Comparison of ENCODE assay signal across 18 cellular contexts in genomic region chr1:3575953-3576352, GRCh38. TPM values are rescaled to one million over a fixed set of nuclear protein-coding genes. Genes with fewer than 3 reads are reported as not detected.
DNase-seq lines count a peak whose midpoint lies in the region; ATAC-seq and TF ChIP-seq lines count a peak whose summit lies in the region.
"Had no signal": no experiment of that assay in that cellular context is flagged by ENCODE, and none has a peak within 500 bp of the region (broad histone marks: within the 10 kb centered on the region; RNA-seq: fewer than 3 reads in every experiment).

No MANE protein-coding gene starts in this region.

- no peak overlapping the region for H2AK5ac ChIP-seq in mesenchymal stem cell (ENCODE audit: low read length, severe bottlenecking)

- no peak for TF ChIP-seq CTCF in neural crest cell (conservative IDR thresholded peaks at IDR 0.05)
- no peak for TF ChIP-seq CTCF in natural killer cell (IDR thresholded peaks at IDR 0.05)

- peaks cover 99% of the 10 kb centered on the region for H4K20me1 ChIP-seq in BLaER1
- peaks cover 0 to 94% (median 55%) of the 10 kb centered on the region in 11 experiments; a peak in 16 of 22 replicates for H4K20me1 ChIP-seq in BLaER1 treated with 17β-estradiol and CSF1 and Interleukin-3, amounts not matched to agents 10 nM and 100 nM

- no peak overlapping the region for H3K4me3 ChIP-seq in BLaER1
- H3K4me3 ChIP-seq in BLaER1 treated with 17β-estradiol and CSF1 and Interleukin-3, amounts not matched to agents 10 nM and 100 nM: no peak overlapping the region
- H3K4me3 ChIP-seq in NT2/D1 (ENCODE audit: insufficient read length, low read depth): no peak overlapping the region
- H3K4me3 ChIP-seq in mesenchymal stem cell (ENCODE audit: insufficient read depth in 1 of 2, low read depth in 1 of 2, low read length in 2 of 2): no peak overlapping the region
- H3K4me3 ChIP-seq: GM12878, GM23248 had no signal

- DNase-seq in NT2/D1 (ENCODE audit: low read depth, low spot score): no peak
- no peak for DNase-seq in neural crest cell (ENCODE audit: low read depth, low spot score)
- no peak for DNase-seq in natural killer cell
- DNase-seq in mesenchymal stem cell: no peak
- DNase-seq in activated T-cell treated with anti-CD3 and anti-CD28 coated beads, Interleukin-2, amount 50 U/mL, for 48 hours: no peak
- DNase-seq: ACHN; BE2C; CD4-positive, alpha-beta memory T cell; DMS53; DND-41; EL; GM23248; H7 had no signal

- H3K18ac ChIP-seq in mesenchymal stem cell (ENCODE audit: low read depth in 1 of 2, low read length in 2 of 2): no peak overlapping the region

- H4K91ac ChIP-seq in mesenchymal stem cell (ENCODE audit: low read length): no peak overlapping the region

- H3K4me3 Mint-ChIP-seq in neural crest cell (no peak overlapping the region), natural killer cell (no peak overlapping the region)
- H3K4me3 Mint-ChIP-seq: CD14-positive monocyte; CD4-positive, alpha-beta memory T cell had no signal

- no peak overlapping the region for H3K9ac ChIP-seq in BLaER1
- H3K9ac ChIP-seq in BLaER1 treated with 17β-estradiol and CSF1 and Interleukin-3, amounts not matched to agents 10 nM and 100 nM: no peak overlapping the region
- H3K9ac ChIP-seq in NT2/D1 (ENCODE audit: insufficient read length, low read depth): peak overlapping the region; percentile 4
- H3K9ac ChIP-seq in mesenchymal stem cell (ENCODE audit: low read length): no peak overlapping the region
- H3K9ac ChIP-seq: GM23248 had no signal

- peaks cover 18% of the 10 kb centered on the region for H3K9me3 ChIP-seq in BLaER1
- peaks cover 9 to 24% (median 14%) of the 10 kb centered on the region in 11 experiments; a peak in 21 of 22 replicates for H3K9me3 ChIP-seq in BLaER1 treated with 17β-estradiol and CSF1 and Interleukin-3, amounts not matched to agents 10 nM and 100 nM (replicated peaks in 1 of 11)
- no peaks in the 10 kb centered on the region for H3K9me3 ChIP-seq in NT2/D1 (ENCODE audit: insufficient read depth, low read length)
- H3K9me3 ChIP-seq in mesenchymal stem cell (ENCODE audit: control insufficient read depth, low read length): no peaks in the 10 kb centered on the region
- H3K9me3 ChIP-seq: BE2C had no signal

- H3K9me3 Mint-ChIP-seq in neural crest cell (no peaks in the 10 kb centered on the region), natural killer cell (no peaks in the 10 kb centered on the region)

- no peaks in the 10 kb centered on the region for H3K36me3 Mint-ChIP-seq in neural crest cell (ENCODE audit: low read depth)
- H3K36me3 Mint-ChIP-seq in natural killer cell: no peaks in the 10 kb centered on the region
- H3K36me3 Mint-ChIP-seq: CD14-positive monocyte; CD4-positive, alpha-beta memory T cell had no signal

- H3K4ac ChIP-seq in mesenchymal stem cell (ENCODE audit: low read depth in 1 of 2, low read length in 2 of 2): no peak overlapping the region

- ATAC-seq in GM21717 (IDR thresholded peaks at IDR 0.05; ENCODE audit: unreplicated experiment) (no peak), natural killer cell (no peak)
- ATAC-seq: GM12878 had no signal

- no peak overlapping the region for H2BK5ac ChIP-seq in mesenchymal stem cell (ENCODE audit: low read depth, low read length, poor library complexity, severe bottlenecking)

- H2AFZ ChIP-seq in mesenchymal stem cell (ENCODE audit: low read depth, low read length): no peak overlapping the region
- H2AFZ ChIP-seq: GM23248 had no signal

- H3K79me1 ChIP-seq in mesenchymal stem cell (replicated peaks; ENCODE audit: low read length, poor library complexity, severe bottlenecking): no peaks in the 10 kb centered on the region

- no peak overlapping the region for H2BK12ac ChIP-seq in mesenchymal stem cell (ENCODE audit: low read length in 2 of 2)

- H3K4me1 ChIP-seq in BLaER1 (peaks cover 71% of the 10 kb centered on the region), NT2/D1 (ENCODE audit: insufficient read depth, insufficient read length) (no peaks in the 10 kb centered on the region), mesenchymal stem cell (ENCODE audit: control insufficient read depth, insufficient read depth, low read depth, low read length) (peaks cover 1% of the 10 kb centered on the region)
- H3K4me1 ChIP-seq in BLaER1 treated with 17β-estradiol and CSF1 and Interleukin-3, amounts not matched to agents 10 nM and 100 nM: peaks cover 41 to 70% (median 61%) of the 10 kb centered on the region in 10 experiments

- H3K27ac ChIP-seq in BLaER1: no peak overlapping the region
- no peak overlapping the region for H3K27ac ChIP-seq in BLaER1 treated with 17β-estradiol and CSF1 and Interleukin-3, amounts not matched to agents 10 nM and 100 nM
- H3K27ac ChIP-seq in mesenchymal stem cell (ENCODE audit: low read length, poor library complexity, severe bottlenecking): no peak overlapping the region
- H3K27ac ChIP-seq: GM23248 had no signal

- no peaks in the 10 kb centered on the region for H3K4me1 Mint-ChIP-seq in neural crest cell
- no peaks in the 10 kb centered on the region for H3K4me1 Mint-ChIP-seq in natural killer cell
- H3K4me1 Mint-ChIP-seq: CD14-positive monocyte; CD4-positive, alpha-beta memory T cell had no signal

- H3K14ac ChIP-seq in mesenchymal stem cell (ENCODE audit: low read length in 2 of 2): no peak overlapping the region

- H3K27me3 Mint-ChIP-seq in neural crest cell (ENCODE audit: low read depth) (no peaks in the 10 kb centered on the region), natural killer cell (ENCODE audit: low read depth in 2 of 2) (no peaks in the 10 kb centered on the region)
- H3K27me3 Mint-ChIP-seq: CD4-positive, alpha-beta memory T cell had no signal

- no peak overlapping the region for H2BK120ac ChIP-seq in mesenchymal stem cell (ENCODE audit: low read depth, low read length)

- H3K36me3 ChIP-seq in BLaER1: peaks cover 55% of the 10 kb centered on the region
- peaks cover 0 to 61% (median 38%) of the 10 kb centered on the region in 11 experiments; a peak in 16 of 22 replicates for H3K36me3 ChIP-seq in BLaER1 treated with 17β-estradiol and CSF1 and Interleukin-3, amounts not matched to agents 10 nM and 100 nM
- no peaks in the 10 kb centered on the region for H3K36me3 ChIP-seq in NT2/D1 (ENCODE audit: insufficient read depth, insufficient read length, low read length)
- no peaks in the 10 kb centered on the region for H3K36me3 ChIP-seq in mesenchymal stem cell (ENCODE audit: control insufficient read depth in 1 of 2, insufficient read depth in 2 of 2, low read depth in 1 of 2, low read length in 2 of 2)
- H3K36me3 ChIP-seq: BE2C had no signal

- no peak overlapping the region for H4K8ac ChIP-seq in mesenchymal stem cell (ENCODE audit: low read length)

- no peak overlapping the region for H3K23ac ChIP-seq in mesenchymal stem cell (ENCODE audit: low read length in 2 of 2)

- 93% methylated on average over 15 of the region's 18 CpGs for WGBS in mesenchymal stem cell

- H3K27ac Mint-ChIP-seq in neural crest cell (ENCODE audit: unreplicated experiment) (peak overlapping the region; percentile 81), natural killer cell (no peak overlapping the region)
- H3K27ac Mint-ChIP-seq: CD4-positive, alpha-beta memory T cell had no signal

- peak overlapping the region; percentile 95; the same call in 1 of the 2 replicates for H3K4me2 ChIP-seq in BLaER1
- peak overlapping the region in 8 of 11 experiments; percentile 95 to 100 (median 98); a peak in 16 of 22 replicates for H3K4me2 ChIP-seq in BLaER1 treated with 17β-estradiol and CSF1 and Interleukin-3, amounts not matched to agents 10 nM and 100 nM
- no peak overlapping the region for H3K4me2 ChIP-seq in mesenchymal stem cell (ENCODE audit: low read length, poor library complexity, severe bottlenecking)

- intact Hi-C loops in natural killer cell (cut with micrococcal nuclease): no loop called here

- peaks cover 16% of the 10 kb centered on the region for H3K27me3 ChIP-seq in BLaER1
- peaks cover 0 to 30% (median 20%) of the 10 kb centered on the region in 11 experiments; a peak in 19 of 22 replicates for H3K27me3 ChIP-seq in BLaER1 treated with 17β-estradiol and CSF1 and Interleukin-3, amounts not matched to agents 10 nM and 100 nM
- no peaks in the 10 kb centered on the region for H3K27me3 ChIP-seq in NT2/D1 (ENCODE audit: insufficient read depth, insufficient read length)
- H3K27me3 ChIP-seq in mesenchymal stem cell (ENCODE audit: control insufficient read depth in 1 of 2, insufficient read depth in 1 of 2, low read length in 2 of 2): peaks cover 9 to 35% of the 10 kb centered on the region in 2 experiments
- H3K27me3 ChIP-seq: BE2C had no signal

- H2BK15ac ChIP-seq in mesenchymal stem cell (ENCODE audit: low read depth, poor library complexity, severe bottlenecking): no peak overlapping the region

RNA-seq across cellular contexts. Expression of gene MEGF6, which starts 35.4 kb away (rescaled TPM):
- total RNA-seq in neural crest cell (36.7 and 38.8 TPM in 2 replicates), natural killer cell (10 to 100 TPM in 1 of 3 donors, 1 to 10 TPM in 2; 3.1 to 15.6 (median 5.1) TPM)
- 0.08 TPM for polyA plus RNA-seq in mesenchymal stem cell (2013, experiment 1 of 2)
- polyA plus RNA-seq in mesenchymal stem cell (2013, experiment 2 of 2): 0.08 TPM

RNA-seq across cellular contexts. Expression of gene TPRG1L, which starts 48.9 kb away (rescaled TPM):
- total RNA-seq in neural crest cell (14.5 and 14.9 TPM in 2 replicates), natural killer cell (10 to 100 TPM; 36.2 to 46.7 (median 37.9) TPM)
- polyA plus RNA-seq in mesenchymal stem cell (2013, experiment 1 of 2): 46.4 TPM
- 47.7 TPM for polyA plus RNA-seq in mesenchymal stem cell (2013, experiment 2 of 2)
